ENCODE assay signal across 13 cellular contexts in genomic region chr1:74681001-74681400, GRCh38. TPM values are rescaled to one million over a fixed set of nuclear protein-coding genes. Genes with fewer than 3 reads are reported as not detected.
DNase-seq lines count a peak whose midpoint lies in the region; ATAC-seq lines count a peak whose summit lies in the region.
"Had no signal": no experiment of that assay in that cellular context is flagged by ENCODE, and none has a peak within 500 bp of the region (broad histone marks: within the 10 kb centered on the region; RNA-seq: fewer than 3 reads in every experiment).

No MANE protein-coding gene starts in this region.

- DNase-seq in myocyte (ENCODE audit: low read depth) (peak; percentile 45), NCI-H146 (lab: John Stamatoyannopoulos, UW) (no peak), amygdala (lab: John Stamatoyannopoulos, UW) (no peak), cortex of kidney (lab: John Stamatoyannopoulos, UW) (no peak), inferior parietal cortex (ENCODE audit: extremely low spot score) (no peak)
- DNase-seq: effector memory CD4-positive, alpha-beta T cell; KBM-7; stimulated activated CD4-positive, alpha-beta T cell treated with anti-CD3 and anti-CD28 coated beads, Interleukin-12 subunit alpha, Interleukin-12 subunit beta, amount 100 ng/mL, for 4 hours had no signal

- peak; percentile 51 for ATAC-seq in GM19023 (IDR thresholded peaks at IDR 0.05; ENCODE audit: unreplicated experiment)
- peak; percentile 32 for ATAC-seq in GM21737 (IDR thresholded peaks at IDR 0.05; ENCODE audit: unreplicated experiment)
- peak; percentile 28 for ATAC-seq in HG03135 (IDR thresholded peaks at IDR 0.05; ENCODE audit: unreplicated experiment)
- ATAC-seq: HCT116, Panc1 had no signal

RNA-seq across cellular contexts. Expression of gene ERICH3, which starts 7.4 kb away (rescaled TPM):
- not detected in 2 replicates for total RNA-seq in myocyte
- not detected for polyA plus RNA-seq in myocyte (2012)

RNA-seq across cellular contexts. Expression of gene CRYZ, which starts 51.8 kb away (rescaled TPM):
- 44.3 and 46.0 TPM in 2 replicates for total RNA-seq in myocyte
- 20.8 TPM for polyA plus RNA-seq in myocyte (2012)

RNA-seq across cellular contexts. Expression of gene TYW3, which starts 52.0 kb away (rescaled TPM):
- total RNA-seq in myocyte: 13.3 and 18.5 TPM in 2 replicates
- polyA plus RNA-seq in myocyte (2012): 10.1 TPM
